21 cellular contexts compared by ENCODE assay signal in genomic region chr3:37605754-37606153, GRCh38.
DNase-seq lines count a peak whose midpoint lies in the region; ATAC-seq and TF ChIP-seq lines count a peak whose summit lies in the region.
"Had no signal": no experiment of that assay in that cellular context is flagged by ENCODE, and none has a peak within 500 bp of the region (broad histone marks: within the 10 kb centered on the region; RNA-seq: fewer than 3 reads in every experiment).

No MANE protein-coding gene starts in this region.

- no peak overlapping the region for H3K4me3 ChIP-seq in muscle layer of colon (ENCODE audit: low read depth in 1 of 2, low read length in 2 of 2)
- no peak overlapping the region for H3K4me3 ChIP-seq in thoracic aorta
- no peak overlapping the region for H3K4me3 ChIP-seq in H7 (ENCODE audit: insufficient read depth, low read depth, low read length)
- H3K4me3 ChIP-seq: GM23338, HAP-1 had no signal

- DNase-seq in DMS 273 (lab: John Stamatoyannopoulos, UW; ENCODE audit: unreplicated experiment): peak; percentile 9
- DNase-seq in DMS 273 treated with DMSO at 0.1 percent for 48 hours (lab: John Stamatoyannopoulos, UW): no peak
- DNase-seq in thoracic aorta (ENCODE audit: low spot score): no peak
- DNase-seq in activated T-helper 1 cell treated with anti-CD3 and anti-CD28 coated beads, Interleukin-12 subunit alpha, Interleukin-12 subunit beta, Interleukin-2, Interleukin-4 antibody, amounts not matched to agents 30 ng/mL and 10 ng/mL and 1 ng/mL, durations not matched to agents 14 hours and 24 hours and 36 hours (ENCODE audit: low spot score): no peak
- no peak for DNase-seq in amygdala (lab: John Stamatoyannopoulos, UW)
- DNase-seq in H7: no peak
- DNase-seq: ACHN, DMS79 treated with DMSO at 0.1 percent for 48 hours, GF-D8, KBM-7, MV-4-11, NCI-H1105, NCI-H1436 treated with DMSO at 0.1 percent for 48 hours, NCI-H1930, NCI-H2107, NCI-H524 treated with DMSO at 0.1 percent for 48 hours, NCI-H774 had no signal

- no peak overlapping the region for H3K27ac Mint-ChIP-seq in activated T-helper 1 cell treated with anti-CD3 and anti-CD28 coated beads, Interleukin-12 subunit alpha, Interleukin-12 subunit beta, Interleukin-2, Interleukin-4 antibody, amounts not matched to agents 30 ng/mL and 10 ng/mL and 1 ng/mL, durations not matched to agents 14 hours and 24 hours and 36 hours
- H3K27ac Mint-ChIP-seq: GM23338 had no signal

- H3K36me3 ChIP-seq in muscle layer of colon (ENCODE audit: insufficient read depth, low read length): no peaks in the 10 kb centered on the region
- H3K36me3 ChIP-seq in thoracic aorta: no peaks in the 10 kb centered on the region
- no peaks in the 10 kb centered on the region for H3K36me3 ChIP-seq in H7 (replicated peaks; ENCODE audit: control insufficient read depth, insufficient read depth, low read length)
- H3K36me3 ChIP-seq: HAP-1 had no signal

- H3K27me3 Mint-ChIP-seq in activated T-helper 1 cell treated with anti-CD3 and anti-CD28 coated beads, Interleukin-12 subunit alpha, Interleukin-12 subunit beta, Interleukin-2, Interleukin-4 antibody, amounts not matched to agents 30 ng/mL and 10 ng/mL and 1 ng/mL, durations not matched to agents 14 hours and 24 hours and 36 hours (ENCODE audit: insufficient read depth): no peaks in the 10 kb centered on the region

- peak overlapping the region; percentile 14 for H3K27ac ChIP-seq in muscle layer of colon (ENCODE audit: low read depth, low read length)
- peak overlapping the region; percentile 84 to 90 for H3K27ac ChIP-seq in thoracic aorta
- H3K27ac ChIP-seq: 22Rv1 had no signal

- H3K36me3 Mint-ChIP-seq in activated T-helper 1 cell treated with anti-CD3 and anti-CD28 coated beads, Interleukin-12 subunit alpha, Interleukin-12 subunit beta, Interleukin-2, Interleukin-4 antibody, amounts not matched to agents 30 ng/mL and 10 ng/mL and 1 ng/mL, durations not matched to agents 14 hours and 24 hours and 36 hours (ENCODE audit: low read depth): no peaks in the 10 kb centered on the region

- H3K9me3 Mint-ChIP-seq in activated T-helper 1 cell treated with anti-CD3 and anti-CD28 coated beads, Interleukin-12 subunit alpha, Interleukin-12 subunit beta, Interleukin-2, Interleukin-4 antibody, amounts not matched to agents 30 ng/mL and 10 ng/mL and 1 ng/mL, durations not matched to agents 14 hours and 24 hours and 36 hours: no peaks in the 10 kb centered on the region
- H3K9me3 Mint-ChIP-seq: GM23338 had no signal

- no peaks in the 10 kb centered on the region for H3K9me3 ChIP-seq in muscle layer of colon (ENCODE audit: low read length)
- H3K9me3 ChIP-seq in thoracic aorta: no peaks in the 10 kb centered on the region
- H3K9me3 ChIP-seq: HAP-1 had no signal

- intact Hi-C loops in activated T-helper 1 cell treated with anti-CD3 and anti-CD28 coated beads, Interleukin-12 subunit alpha, Interleukin-12 subunit beta, Interleukin-2, Interleukin-4 antibody, amounts not matched to agents 30 ng/mL and 10 ng/mL and 1 ng/mL, durations not matched to agents 14 hours and 24 hours and 36 hours (cut with micrococcal nuclease): no loop called here

- H3K9ac ChIP-seq in muscle layer of colon (ENCODE audit: low read length): no peak overlapping the region

- H3K4me3 Mint-ChIP-seq in activated T-helper 1 cell treated with anti-CD3 and anti-CD28 coated beads, Interleukin-12 subunit alpha, Interleukin-12 subunit beta, Interleukin-2, Interleukin-4 antibody, amounts not matched to agents 30 ng/mL and 10 ng/mL and 1 ng/mL, durations not matched to agents 14 hours and 24 hours and 36 hours: no peak overlapping the region
- H3K4me3 Mint-ChIP-seq: GM23338 had no signal

- H3K4me1 Mint-ChIP-seq in activated T-helper 1 cell treated with anti-CD3 and anti-CD28 coated beads, Interleukin-12 subunit alpha, Interleukin-12 subunit beta, Interleukin-2, Interleukin-4 antibody, amounts not matched to agents 30 ng/mL and 10 ng/mL and 1 ng/mL, durations not matched to agents 14 hours and 24 hours and 36 hours (ENCODE audit: low read depth): no peaks in the 10 kb centered on the region

- no peak for ATAC-seq in thoracic aorta (ENCODE audit: insufficient number of reproducible peaks, low FRiP score, low read depth)
- ATAC-seq: GM23338 had no signal

- H3K27me3 ChIP-seq in muscle layer of colon (ENCODE audit: control insufficient read depth in 1 of 2, insufficient read depth in 2 of 2, low read length in 2 of 2) (no peaks in the 10 kb centered on the region), thoracic aorta (replicated peaks; ENCODE audit: insufficient read depth) (no peaks in the 10 kb centered on the region), H7 (ENCODE audit: control insufficient read depth, insufficient read depth, low read length) (no peaks in the 10 kb centered on the region)

- no peak for TF ChIP-seq CTCF in thoracic aorta (IDR thresholded peaks at IDR 0.05)

- H3K4me1 ChIP-seq in muscle layer of colon (ENCODE audit: insufficient read depth, low read length) (peaks cover 15% of the 10 kb centered on the region), thoracic aorta (ENCODE audit: control insufficient read depth in 1 of 2, low read depth in 2 of 2) (peaks cover 42 to 84% of the 10 kb centered on the region in 2 donors)
- H3K4me1 ChIP-seq: HAP-1 had no signal
